ENCODE assay signal across 14 cellular contexts in the genomic region with DNA sequence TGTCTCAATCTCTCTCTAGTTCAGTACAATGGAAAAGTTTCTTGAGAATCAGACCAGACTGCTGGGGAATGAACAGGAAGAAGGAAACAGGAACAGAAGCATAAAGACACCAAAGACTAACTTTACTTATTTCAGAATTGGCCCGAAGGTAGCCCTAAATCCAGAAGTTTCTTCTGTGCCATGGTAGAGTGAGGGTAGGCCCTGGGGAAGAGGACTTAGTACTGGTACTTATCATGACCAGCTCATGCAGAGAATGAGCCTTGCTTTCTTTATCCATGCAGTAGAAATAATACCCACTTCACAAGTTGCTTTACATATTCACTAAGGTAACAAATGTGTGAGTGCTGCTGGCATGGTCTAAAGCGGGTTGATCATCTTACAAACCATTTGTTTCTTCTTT.
DNase-seq lines count a peak whose midpoint lies in the region; ATAC-seq, FAIRE-seq and TF ChIP-seq lines count a peak whose summit lies in the region.
"Had no signal": no experiment of that assay in that cellular context is flagged by ENCODE, and none has a peak within 500 bp of the region (broad histone marks: within the 10 kb centered on the region; RNA-seq: fewer than 3 reads in every experiment).

No MANE protein-coding gene starts in this region.

- H3K36me3 Mint-ChIP-seq in glutamatergic neuron (ENCODE audit: unreplicated experiment) = no peaks in the 10 kb centered on the region

- POLR2A ChIA-PET in HepG2 (lab: Yijun Ruan, JAX) = no interaction called here

- H3K9ac ChIP-seq in liver (ENCODE audit: low read depth in 1 of 2, low read length in 2 of 2) (no peak overlapping the region), HepG2 (ENCODE audit: insufficient read depth, low read depth, low read length) (no peak overlapping the region)

- 50% methylated on average over 2 of the region's 2 CpGs for WGBS in liver
- 0% methylated on average over 2 of the region's 2 CpGs for WGBS in HepG2 (ENCODE audit: low lambda C conversion rate)
- 65% methylated on average over 2 of the region's 2 CpGs for WGBS in esophagus squamous epithelium, 2 donors

- ATAC-seq in HepG2 = no peak

- H3K4me2 ChIP-seq in HepG2 (ENCODE audit: low read depth, low read length) = no peak overlapping the region

- H3K27ac ChIP-seq in liver (ENCODE audit: low read depth in 1 of 2, low read length in 2 of 2) (peak overlapping the region; percentile 39 to 55), HepG2 (ENCODE audit: extremely low read length, insufficient read depth, low read length) (no peak overlapping the region), HL-60 (replicated peaks) (peak overlapping the region; percentile 81), esophagus squamous epithelium (peak overlapping the region in 3 of 4 donors; percentile 72 to 91 (median 83))
- H3K27ac ChIP-seq: epithelial cell of prostate had no signal

- H3K4me1 ChIP-seq in liver (ENCODE audit: control insufficient read depth in 4 of 4, insufficient read depth in 4 of 4, low read length in 3 of 4) (no peaks in the 10 kb centered on the region), HepG2 (ENCODE audit: insufficient read depth, low read length) (no peaks in the 10 kb centered on the region), esophagus squamous epithelium (peaks cover 0 to 23% (median 3%) of the 10 kb centered on the region in 3 donors)
- H3K4me1 ChIP-seq: pancreas had no signal

- no peak overlapping the region for H3K27ac Mint-ChIP-seq in glutamatergic neuron (ENCODE audit: unreplicated experiment)
- H3K27ac Mint-ChIP-seq: H9 had no signal

- no peak for FAIRE-seq in HepG2 (lab: Jason Lieb, UNC)
- FAIRE-seq: pancreas had no signal

- no peaks in the 10 kb centered on the region for H3K9me3 Mint-ChIP-seq in glutamatergic neuron (ENCODE audit: unreplicated experiment)
- H3K9me3 Mint-ChIP-seq: H9 had no signal

- H3K27me3 ChIP-seq in liver (ENCODE audit: control insufficient read depth in 4 of 4, insufficient read depth in 4 of 4, low read length in 3 of 4) (no peaks in the 10 kb centered on the region), HepG2 (ENCODE audit: control insufficient read depth in 1 of 2, insufficient read depth in 2 of 2, low read length in 2 of 2) (peaks cover 0 to 41% of the 10 kb centered on the region in 2 experiments; a peak in 3 of 5 replicates), HL-60 (ENCODE audit: insufficient read depth, poor library complexity, severe bottlenecking) (no peaks in the 10 kb centered on the region), esophagus squamous epithelium (peaks cover 0 to 4% (median 0%) of the 10 kb centered on the region in 4 donors)
- H3K27me3 ChIP-seq: pancreas had no signal

- intact Hi-C loops in HepG2 (cut with micrococcal nuclease; ENCODE audit: unreplicated experiment) (no loop called here), esophagus squamous epithelium (cut with DNase I) (no loop called here)

- no peaks in the 10 kb centered on the region for H3K79me2 ChIP-seq in HepG2 (ENCODE audit: insufficient read depth, low read length)

- DNase-seq in HepG2 (ENCODE audit: low spot score) (no peak), HL-60 (ENCODE audit: low read depth in 1 of 2, low spot score in 1 of 2) (no peak), esophagus squamous epithelium (lab: John Stamatoyannopoulos, UW) (no peak), HT-29 (ENCODE audit: low spot score) (no peak), SKM-1 (lab: John Stamatoyannopoulos, UW; ENCODE audit: unreplicated experiment) (no peak), GM20000 (ENCODE audit: low spot score) (no peak), glutamatergic neuron (no peak)
- DNase-seq: activated CD4-positive, alpha-beta T cell treated with anti-CD3 and anti-CD28 coated beads, Interleukin-2, amount 50 U/mL, for 4 hours; amygdala; H9; NCI-H2029 treated with DMSO at 0.1 percent for 48 hours; pancreas had no signal

- peaks cover 4% of the 10 kb centered on the region for H3K4me1 Mint-ChIP-seq in glutamatergic neuron (ENCODE audit: low read depth, unreplicated experiment)

- in situ Hi-C loops in HepG2 (cut with HindIII; ENCODE audit: extremely low pct_ligation_motif_present, low pct_unique_long_range_greater_than_20kb) = no loop called here

- TF ChIP-seq RAD21 in liver (IDR thresholded peaks at IDR 0.05) (no peak), HepG2 (CRISPR knock-in tag; IDR thresholded peaks at IDR 0.05) (no peak)

- H3K9me3 ChIP-seq in liver (ENCODE audit: control insufficient read depth in 4 of 4, low read length in 3 of 4) = no peaks in the 10 kb centered on the region
- H3K9me3 ChIP-seq in HepG2 (ENCODE audit: low read length) = no peaks in the 10 kb centered on the region
- H3K9me3 ChIP-seq in esophagus squamous epithelium = no peaks in the 10 kb centered on the region
- H3K9me3 ChIP-seq: pancreas had no signal

- no peaks in the 10 kb centered on the region for H3K36me3 ChIP-seq in liver (ENCODE audit: control insufficient read depth in 4 of 4, insufficient read depth in 3 of 4, low read depth in 1 of 4, low read length in 3 of 4)
- no peaks in the 10 kb centered on the region for H3K36me3 ChIP-seq in HepG2 (replicated peaks in 1 of 2; ENCODE audit: control insufficient read depth in 1 of 2, insufficient read depth in 2 of 2, low read length in 2 of 2)
- no peaks in the 10 kb centered on the region for H3K36me3 ChIP-seq in esophagus squamous epithelium
- H3K36me3 ChIP-seq: pancreas had no signal

- CTCF ChIA-PET in HepG2 (lab: Yijun Ruan, JAX; ENCODE audit: low intra/inter-chr PET ratio, low total read pairs) = no interaction called here

- no TSS peak for BruUV-seq in HepG2 (replicated peaks; lab: Mats Ljungman, UMichigan)

- H3K4me3 ChIP-seq in liver (ENCODE audit: low read depth in 1 of 3, low read length in 3 of 3) = no peak overlapping the region
- no peak overlapping the region for H3K4me3 ChIP-seq in HepG2 (replicated peaks in 1 of 3; ENCODE audit: insufficient read depth in 1 of 3, low read depth in 2 of 3, low read length in 3 of 3)
- H3K4me3 ChIP-seq in HL-60 (replicated peaks; ENCODE audit: insufficient read depth, low read length) = no peak overlapping the region; the same call in 1 of the 2 replicates
- H3K4me3 ChIP-seq in esophagus squamous epithelium = peak overlapping the region in 1 of 4 donors; percentile 6
- H3K4me3 ChIP-seq: pancreas had no signal

- H4K20me1 ChIP-seq in HepG2 (ENCODE audit: insufficient read depth, low read length) = no peaks in the 10 kb centered on the region

- TF ChIP-seq EP300 in HepG2 (IDR thresholded peaks at IDR 0.05; ENCODE audit: low read depth in 2 of 2, low read length in 2 of 2) (no peak), HepG2 (CRISPR knock-in tag; IDR thresholded peaks at IDR 0.05; ENCODE audit: borderline replicate concordance) (no peak)

- TF ChIP-seq POLR2A in HepG2 (IDR thresholded peaks at IDR 0.05; ENCODE audit: insufficient read depth in 1 of 2, low read depth in 2 of 2, low read length in 2 of 2) = no peak
- no peak for TF ChIP-seq POLR2A in esophagus squamous epithelium (IDR thresholded peaks at IDR 0.05)

- H2AFZ ChIP-seq in HepG2 (ENCODE audit: low read length) = no peak overlapping the region

- no peak overlapping the region for H3K4me3 Mint-ChIP-seq in glutamatergic neuron (ENCODE audit: unreplicated experiment)
- H3K4me3 Mint-ChIP-seq: H9 had no signal

- H3K27me3 Mint-ChIP-seq in glutamatergic neuron (ENCODE audit: unreplicated experiment) = no peaks in the 10 kb centered on the region

- no peak for TF ChIP-seq CTCF in liver (IDR thresholded peaks at IDR 0.05; ENCODE audit: low read depth, low read length, missing input control)
- TF ChIP-seq CTCF in HepG2 (CRISPR knock-in tag; IDR thresholded peaks at IDR 0.05) = no peak
- TF ChIP-seq CTCF in HL-60 (IDR thresholded peaks at IDR 0.05; ENCODE audit: insufficient read depth, low read length) = no peak
- TF ChIP-seq CTCF in esophagus squamous epithelium (IDR thresholded peaks at IDR 0.05) = no peak
- no peak for TF ChIP-seq CTCF in GM20000 (IDR thresholded peaks at IDR 0.05; ENCODE audit: extremely low read depth, missing control alignments)
- TF ChIP-seq CTCF in glutamatergic neuron (IDR thresholded peaks at IDR 0.05; ENCODE audit: partially characterized antibody, unreplicated experiment) = no peak

TF ChIP-seq in HepG2, 621 proteins besides CTCF, POLR2A, EP300 and RAD21:
- TF ChIP-seq ZNF766 (CRISPR knock-in tag; IDR thresholded peaks at IDR 0.05; ENCODE audit: borderline replicate concordance) (no peak), ZNF850 (CRISPR knock-in tag; conservative IDR thresholded peaks at IDR 0.05) (no peak), ZBTB42 (CRISPR knock-in tag; IDR thresholded peaks at IDR 0.05) (no peak), SP5 (CRISPR knock-in tag; IDR thresholded peaks at IDR 0.05; ENCODE audit: borderline replicate concordance, low read depth) (no peak)
